ENCODE assay signal across 16 cellular contexts in genomic region chr6:43373252-43373875, GRCh38.
"Had no signal": no experiment of that assay in that cellular context is flagged by ENCODE, and none has a peak within 500 bp of the region (broad histone marks: within the 10 kb centered on the region; RNA-seq: fewer than 3 reads in every experiment).

No MANE protein-coding gene starts in this region.

- H3K9me3 ChIP-seq: colonic mucosa, left ventricle myocardium inferior, tibial artery, uterus had no signal

- ATAC-seq: activated CD8-positive, alpha-beta memory T cell treated with anti-CD3 and anti-CD28 coated beads, Interleukin-2, amount 10 ng/mL, durations not matched to agents 7 days and 5 days; T-cell had no signal

- H3K4me3 ChIP-seq: colonic mucosa, left ventricle myocardium inferior, tibial artery, uterus had no signal

- DNase-seq: activated CD4-positive, alpha-beta T cell treated with anti-CD3 and anti-CD28 coated beads, Interleukin-2, amount 50 U/mL, for 4 hours; activated CD4-positive, CD25-positive, alpha-beta regulatory T cell treated with anti-CD3 and anti-CD28 coated beads, Interleukin-2, amount 50 U/mL, for 72 hours; activated CD8-positive, alpha-beta memory T cell treated with anti-CD3 and anti-CD28 coated beads, Interleukin-2, amount 10 ng/mL, durations not matched to agents 7 days and 5 days; activated naive CD4-positive, alpha-beta T cell treated with anti-CD3 and anti-CD28 coated beads, Interleukin-2, amount 10 ng/mL, durations not matched to agents 7 days and 5 days; activated T-cell treated with anti-CD3 and anti-CD28 coated beads, Interleukin-2, amount 50 U/mL, for 1 hour; central memory CD4-positive, alpha-beta T cell; colonic mucosa; foreskin fibroblast; hippocampal formation; left ventricle myocardium inferior; mesenchymal stem cell; stimulated activated CD4-positive, alpha-beta T cell treated with anti-CD3 and anti-CD28 coated beads, Interleukin-12 subunit alpha, Interleukin-12 subunit beta, amount 100 ng/mL, for 4 hours; stimulated activated CD4-positive, alpha-beta T cell treated with anti-CD3 and anti-CD28 coated beads, Interleukin-2, amount 100 ng/mL, for 24 hours; T-cell; tibial artery; uterus had no signal

- H3K36me3 ChIP-seq: colonic mucosa, left ventricle myocardium inferior, tibial artery, uterus had no signal

- H3K27me3 ChIP-seq: colonic mucosa, tibial artery, uterus had no signal

- H3K27ac ChIP-seq: colonic mucosa, left ventricle myocardium inferior, tibial artery, uterus had no signal

- H3K4me1 ChIP-seq: uterus had no signal
